Comparison of ENCODE assay signal across 14 cellular contexts in genomic region chr16:84941916-84942315, GRCh38.
A peak's percentile ranks its signal among the peaks of the same experiment; 100 is the strongest.
DNase-seq lines count a peak whose midpoint lies in the region; ATAC-seq and TF ChIP-seq lines count a peak whose summit lies in the region.
"Had no signal": no experiment of that assay in that cellular context is flagged by ENCODE, and none has a peak within 500 bp of the region (broad histone marks: within the 10 kb centered on the region; RNA-seq: fewer than 3 reads in every experiment).

No MANE protein-coding gene starts in this region.

- H3K56ac ChIP-seq in IMR-90 (ENCODE audit: extremely low read depth, insufficient read depth, low read length) = no peak overlapping the region; the same call in 1 of the 2 replicates

- peak; percentile 60 for ATAC-seq in IMR-90 (ENCODE audit: low read depth)
- no peak for ATAC-seq in HG02759 (IDR thresholded peaks at IDR 0.05; ENCODE audit: unreplicated experiment)
- ATAC-seq in GM19463 (IDR thresholded peaks at IDR 0.05; ENCODE audit: unreplicated experiment) = no peak
- ATAC-seq: activated T-helper 17 cell treated with anti-CD3 and anti-CD28 coated beads, Interleukin-2, amount 50 U/mL, for 72 hours had no signal

- TF ChIP-seq POLR2A in IMR-90 (IDR thresholded peaks at IDR 0.05; ENCODE audit: low read depth, low read length) = no peak

- no peak overlapping the region for H2BK5ac ChIP-seq in IMR-90 (ENCODE audit: low read depth, low read length, poor library complexity, severe bottlenecking)

- CTCF ChIA-PET in IMR-90 (lab: Yijun Ruan, JAX) = interaction anchor here (1.0 kb wide), 1 partner anchor 11 kb away, joined by 5 read pairs; no protein-coding TSS in a partner anchor
- CTCF ChIA-PET in Calu3 (lab: Charles Lee) = interaction anchor here (0.7 to 1.1 kb wide), 2 partner anchors 10 to 29 kb away, joined by 6 to 7 read pairs; no protein-coding TSS in a partner anchor

- H3K27me3 ChIP-seq in IMR-90 (ENCODE audit: control insufficient read depth, insufficient read depth, low read length) (no peaks in the 10 kb centered on the region), osteoblast (ENCODE audit: insufficient read depth, low read length) (no peaks in the 10 kb centered on the region)
- H3K27me3 ChIP-seq: neural progenitor cell had no signal

- TF ChIP-seq CTCF in IMR-90 (conservative IDR thresholded peaks at IDR 0.05; ENCODE audit: low read depth, low read length) (no peak), choroid plexus epithelial cell (conservative IDR thresholded peaks at IDR 0.05; ENCODE audit: low read depth, low read length) (no peak), osteoblast (IDR thresholded peaks at IDR 0.05; ENCODE audit: extremely low read depth, low read depth, low read length) (no peak), Calu3 (IDR thresholded peaks at IDR 0.05; ENCODE audit: unreplicated experiment) (no peak)

- DNase-seq in EL (peak; percentile 92), IMR-90 (peak; percentile 46), choroid plexus epithelial cell (ENCODE audit: low read depth) (peak; percentile 65), osteoblast (ENCODE audit: insufficient read length, low spot score, missing footprints) (peak; percentile 73), DMS79 treated with DMSO at 0.1 percent for 48 hours (lab: John Stamatoyannopoulos, UW) (no peak), Calu3 (no peak)
- DNase-seq: anterior cingulate cortex; stimulated activated CD4-positive, alpha-beta T cell treated with anti-CD3 and anti-CD28 coated beads, Interleukin-1b, Interleukin-23, amount 100 ng/mL, for 48 hours had no signal

- H3K27ac Mint-ChIP-seq in Calu3 (ENCODE audit: unreplicated experiment) = no peak overlapping the region
- H3K27ac Mint-ChIP-seq: activated T-helper 17 cell treated with anti-CD3 and anti-CD28 coated beads, Interleukin-2, amount 50 U/mL, for 72 hours; dendritic cell treated with granulocyte-macrophage colony-stimulating factor and Interleukin-4, amounts not matched to agents 40 ng/mL and 50 ng/mL, for 4 days; neural progenitor cell; WTC11 had no signal

- H3K79me1 ChIP-seq in IMR-90 (ENCODE audit: low read depth in 1 of 2, low read length in 2 of 2) = no peaks in the 10 kb centered on the region

- POLR2A ChIA-PET in IMR-90 (lab: Charles Lee; ENCODE audit: unreplicated experiment) = no interaction called here

- no peaks in the 10 kb centered on the region for H3K36me3 ChIP-seq in IMR-90 (ENCODE audit: control insufficient read depth, insufficient read depth, low read length)
- H3K36me3 ChIP-seq in osteoblast (ENCODE audit: insufficient read depth, low read length) = no peaks in the 10 kb centered on the region
- H3K36me3 ChIP-seq: neural progenitor cell had no signal

- no peak overlapping the region; the same call in 1 of the 2 replicates for H2BK20ac ChIP-seq in IMR-90 (ENCODE audit: low read depth, low read length)

- WGBS in IMR-90 (ENCODE audit: extremely low coverage in 2 of 2, insufficient read length in 1 of 2), 2 experiments = 90% methylated on average over 2 of the region's 10 CpGs; no CpG with 5 or more reads in 1 of the 2 experiments

- peak overlapping the region; percentile 78 for H2AK9ac ChIP-seq in IMR-90 (replicated peaks; ENCODE audit: low read depth, low read length, poor library complexity)

- H2AFZ ChIP-seq in IMR-90 (replicated peaks; ENCODE audit: low read length, poor library complexity) (peak overlapping the region; percentile 72), osteoblast (ENCODE audit: low read length) (no peak overlapping the region)
- H2AFZ ChIP-seq: neural progenitor cell had no signal

- no peak overlapping the region; the same call in 1 of the 2 replicates for H4K91ac ChIP-seq in IMR-90 (ENCODE audit: insufficient read depth, low read depth, low read length)

- H3K4me1 ChIP-seq in IMR-90 (ENCODE audit: control insufficient read depth, insufficient read depth, low read length) = peaks cover 4% of the 10 kb centered on the region; the same call in 1 of the 2 replicates
- no peaks in the 10 kb centered on the region for H3K4me1 ChIP-seq in osteoblast (ENCODE audit: insufficient read depth, low read length)
- H3K4me1 ChIP-seq: neural progenitor cell had no signal

- H3K4me2 ChIP-seq in IMR-90 (ENCODE audit: low read depth, low read length) = no peak overlapping the region
- H3K4me2 ChIP-seq in osteoblast (ENCODE audit: insufficient read depth, low read length) = no peak overlapping the region
- H3K4me2 ChIP-seq: neural progenitor cell had no signal

- peak overlapping the region; percentile 62; the same call in 1 of the 3 replicates for H2BK15ac ChIP-seq in IMR-90 (ENCODE audit: low read depth, low read length)

- in situ Hi-C loops in IMR-90 (cut with MboI; ENCODE audit: low sequenced_read_pairs) = no loop called here

- dilution Hi-C loops in IMR-90 (cut with HindIII; ENCODE audit: low sequenced_read_pairs, unreplicated experiment) = no loop called here

- no peak overlapping the region for H4K5ac ChIP-seq in IMR-90 (ENCODE audit: low read depth, low read length)

- intact Hi-C loops in IMR-90 (cut with micrococcal nuclease) (no loop called here), Calu3 (cut with micrococcal nuclease; ENCODE audit: unreplicated experiment) (no loop called here)

- no peaks in the 10 kb centered on the region for H3K36me3 Mint-ChIP-seq in Calu3 (ENCODE audit: insufficient read depth, unreplicated experiment)
- H3K36me3 Mint-ChIP-seq: neural progenitor cell, WTC11 had no signal

- H4K20me1 ChIP-seq in IMR-90 (ENCODE audit: insufficient read depth, low read length) (no peaks in the 10 kb centered on the region), osteoblast (ENCODE audit: insufficient read depth, low read length) (no peaks in the 10 kb centered on the region)

- H4K8ac ChIP-seq in IMR-90 (ENCODE audit: low read depth in 2 of 2, low read length in 2 of 2) = no peak overlapping the region

- 0 out of 2 replicates have a peak, but pooled peaks cover 5% of the 10 kb centered on the region for H3K9me1 ChIP-seq in IMR-90 (ENCODE audit: insufficient read depth, low read length)

- H3K9ac ChIP-seq in IMR-90 (ENCODE audit: low read depth, low read length) = no peak overlapping the region
- H3K9ac ChIP-seq: neural progenitor cell had no signal

- H3K79me2 ChIP-seq in osteoblast (ENCODE audit: insufficient read depth, low read length) = no peaks in the 10 kb centered on the region

- H3K4ac ChIP-seq in IMR-90 (ENCODE audit: low read depth, low read length) = peak overlapping the region; percentile 69; the same call in 1 of the 2 replicates

- no peak overlapping the region for H3K4me3 ChIP-seq in IMR-90 (ENCODE audit: insufficient read depth, low read depth, low read length)
- H3K4me3 ChIP-seq in choroid plexus epithelial cell (ENCODE audit: low read depth, low read length) = no peak overlapping the region
- no peak overlapping the region for H3K4me3 ChIP-seq in osteoblast (ENCODE audit: insufficient read depth, low read length)
- H3K4me3 ChIP-seq: neural progenitor cell had no signal

- H2AK5ac ChIP-seq in IMR-90 (ENCODE audit: low read depth, low read length) = peak overlapping the region; percentile 73; the same call in 1 of the 2 replicates

- H3K27ac ChIP-seq in IMR-90 (ENCODE audit: insufficient read depth, low read length) (no peak overlapping the region), osteoblast (ENCODE audit: low read depth, low read length) (no peak overlapping the region)
- H3K27ac ChIP-seq: neural progenitor cell had no signal

- H3K4me3 Mint-ChIP-seq in Calu3 (ENCODE audit: low read depth, unreplicated experiment) = no peak overlapping the region
- H3K4me3 Mint-ChIP-seq: activated T-helper 17 cell treated with anti-CD3 and anti-CD28 coated beads, Interleukin-2, amount 50 U/mL, for 72 hours; dendritic cell treated with granulocyte-macrophage colony-stimulating factor and Interleukin-4, amounts not matched to agents 40 ng/mL and 50 ng/mL, for 4 days; neural progenitor cell; WTC11 had no signal

- H2BK120ac ChIP-seq in IMR-90 (ENCODE audit: low read depth, low read length) = peak overlapping the region; percentile 64

- peaks cover 3% of the 10 kb centered on the region for H3K9me3 Mint-ChIP-seq in Calu3 (ENCODE audit: low read depth, unreplicated experiment)
- H3K9me3 Mint-ChIP-seq: activated T-helper 17 cell treated with anti-CD3 and anti-CD28 coated beads, Interleukin-2, amount 50 U/mL, for 72 hours; dendritic cell treated with granulocyte-macrophage colony-stimulating factor and Interleukin-4, amounts not matched to agents 40 ng/mL and 50 ng/mL, for 4 days; WTC11 had no signal

- no peaks in the 10 kb centered on the region for H3K4me1 Mint-ChIP-seq in Calu3 (ENCODE audit: low read depth, unreplicated experiment)
- H3K4me1 Mint-ChIP-seq: activated T-helper 17 cell treated with anti-CD3 and anti-CD28 coated beads, Interleukin-2, amount 50 U/mL, for 72 hours had no signal

- peaks cover 4% of the 10 kb centered on the region for H3K9me3 ChIP-seq in IMR-90 (ENCODE audit: control insufficient read depth, insufficient read depth, low read length)
- H3K9me3 ChIP-seq in osteoblast (ENCODE audit: low read depth, low read length) = peaks cover 2% of the 10 kb centered on the region

- H3K23ac ChIP-seq in IMR-90 (ENCODE audit: low read depth, low read length) = no peak overlapping the region

- TF ChIP-seq RAD21 in IMR-90 (IDR thresholded peaks at IDR 0.05; ENCODE audit: low read length) = no peak

- peaks cover 60% of the 10 kb centered on the region for H3K27me3 Mint-ChIP-seq in Calu3 (ENCODE audit: unreplicated experiment)

- no TSS peak for BruUV-seq in IMR-90 (replicated peaks; lab: Mats Ljungman, UMichigan)
- BruUV-seq in Calu3 (replicated peaks; lab: Mats Ljungman, UMichigan) = no TSS peak

- H3K18ac ChIP-seq in IMR-90 (ENCODE audit: low read depth, low read length) = no peak overlapping the region

- H3K14ac ChIP-seq in IMR-90 (replicated peaks; ENCODE audit: low read depth, low read length) = 0 out of 2 replicates have a peak overlapping the region, but pooled peaks have one; percentile 66

TF ChIP-seq in IMR-90, 13 proteins besides CTCF, POLR2A, EP300 and RAD21:
- no peak for TF ChIP-seq NFE2L2 (IDR thresholded peaks at IDR 0.05; ENCODE audit: low read depth, low read length)
- no peak for TF ChIP-seq USF2 (IDR thresholded peaks at IDR 0.05; ENCODE audit: low read depth, low read length)
- TF ChIP-seq BHLHE40 (IDR thresholded peaks at IDR 0.05; ENCODE audit: low read depth, low read length) = 0 out of 2 replicates have a peak, but pooled peaks have one; percentile 19
- no peak for TF ChIP-seq CEBPB (IDR thresholded peaks at IDR 0.05; ENCODE audit: low read depth, low read length)
- no peak for TF ChIP-seq SMC3 (IDR thresholded peaks at IDR 0.05; ENCODE audit: low read depth, low read length)
- TF ChIP-seq CHD1 (IDR thresholded peaks at IDR 0.05; ENCODE audit: low read depth, low read length) = no peak
- no peak for TF ChIP-seq FOS (IDR thresholded peaks at IDR 0.05; ENCODE audit: low read depth, low read length)

Comparison
In these comparisons a context has a peak if more than half of its experiments do, and no peak if none do; other contexts are left out.
1. DNase-seq: peak in EL (single experiment), IMR-90 (single experiment), choroid plexus epithelial cell (single experiment) and osteoblast (single experiment); none in DMS79 treated with DMSO at 0.1 percent for 48 hours (single experiment) and Calu3 (single experiment).